21 cellular contexts compared by ENCODE assay signal in genomic region chr6:45773906-45774305, GRCh38.
A peak's percentile ranks its signal among the peaks of the same experiment; 100 is the strongest.
DNase-seq lines count a peak whose midpoint lies in the region; ATAC-seq and TF ChIP-seq lines count a peak whose summit lies in the region.
"Had no signal": no experiment of that assay in that cellular context is flagged by ENCODE, and none has a peak within 500 bp of the region (broad histone marks: within the 10 kb centered on the region; RNA-seq: fewer than 3 reads in every experiment).

No MANE protein-coding gene starts in this region.

- no peak for TF ChIP-seq CTCF in WERI-Rb-1 (IDR thresholded peaks at IDR 0.05; ENCODE audit: low read depth, low read length)

- no peaks in the 10 kb centered on the region for H3K9me3 ChIP-seq in WERI-Rb-1 (ENCODE audit: severe bottlenecking)
- H3K9me3 ChIP-seq: BE2C had no signal

- no peaks in the 10 kb centered on the region for H3K27me3 ChIP-seq in WERI-Rb-1 (ENCODE audit: insufficient read depth, low read depth, severe bottlenecking)
- H3K27me3 ChIP-seq: BE2C, BLaER1 had no signal

- no peaks in the 10 kb centered on the region for H3K36me3 ChIP-seq in WERI-Rb-1
- H3K36me3 ChIP-seq: BE2C, BLaER1 had no signal

- H3K27ac ChIP-seq in WERI-Rb-1: no peak overlapping the region
- H3K27ac ChIP-seq: BLaER1 had no signal

- no peak for ATAC-seq in GM18870 (IDR thresholded peaks at IDR 0.05; ENCODE audit: unreplicated experiment)
- no peak for ATAC-seq in HG03095 (IDR thresholded peaks at IDR 0.05; ENCODE audit: unreplicated experiment)
- ATAC-seq: GM12878 had no signal

- no peak overlapping the region for H3K4me3 ChIP-seq in WERI-Rb-1 (ENCODE audit: low read depth, low read length)
- H3K4me3 ChIP-seq: BLaER1, GM12878 had no signal

- peak; percentile 1 for DNase-seq in NCI-H524 treated with DMSO at 0.1 percent for 48 hours (lab: John Stamatoyannopoulos, UW)
- peak; percentile 49 for DNase-seq in NCI-H82 treated with DMSO at 0.1 percent for 48 hours (lab: John Stamatoyannopoulos, UW; ENCODE audit: unreplicated experiment)
- peak; percentile 84 for DNase-seq in WERI-Rb-1
- no peak for DNase-seq in stimulated activated CD4-positive, alpha-beta T cell treated with anti-CD3 and anti-CD28 coated beads, Interleukin-2, amount 100 ng/mL, for 48 hours
- no peak for DNase-seq in NCI-H446 (lab: John Stamatoyannopoulos, UW)
- DNase-seq: 8988T; ACHN; BE2C; C1 segment of cervical spinal cord; CD4-positive, alpha-beta memory T cell; CD4-positive, CD25-positive, alpha-beta regulatory T cell; CD8-positive, alpha-beta memory T cell; COR-L47; DMS79; DND-41; EL; GDM1 had no signal

Comparison
In these comparisons a context has a peak if more than half of its experiments do, and no peak if none do; other contexts are left out.
1. DNase-seq: peak in NCI-H524 treated with DMSO at 0.1 percent for 48 hours (single experiment), NCI-H82 treated with DMSO at 0.1 percent for 48 hours (single experiment) and WERI-Rb-1 (single experiment); none in stimulated activated CD4-positive, alpha-beta T cell treated with anti-CD3 and anti-CD28 coated beads, Interleukin-2, amount 100 ng/mL, for 48 hours (0 of 2) and NCI-H446 (0 of 2).